Comparison of ENCODE assay signal across 33 cellular contexts in genomic region chr12:52701281-52701680, GRCh38. TPM values are rescaled to one million over a fixed set of nuclear protein-coding genes. Genes with fewer than 3 reads are reported as not detected.
"Had no signal": no experiment of that assay in that cellular context is flagged by ENCODE, and none has a peak within 500 bp of the region (broad histone marks: within the 10 kb centered on the region; RNA-seq: fewer than 3 reads in every experiment).

No MANE protein-coding gene starts in this region.

- H3K9me3 Mint-ChIP-seq: dendritic cell treated with granulocyte-macrophage colony-stimulating factor and Interleukin-4, amounts not matched to agents 40 ng/mL and 50 ng/mL, for 4 days; effector memory CD8-positive, alpha-beta T cell; endodermal cell; memory B cell; mesothelial cell of epicardium had no signal

- H3K4me3 ChIP-seq: colonic mucosa, esophagus squamous epithelium, gastrocnemius medialis, heart right ventricle, left lung, lung, mucosa of descending colon had no signal

- FAIRE-seq: endometrium, islet of Langerhans, keratinocyte had no signal

- H3K36me3 ChIP-seq: colonic mucosa, esophagus squamous epithelium, gastrocnemius medialis, heart right ventricle, left lung had no signal

- H3K4me1 ChIP-seq: colonic mucosa, gastrocnemius medialis, left lung had no signal

- H3K4me3 Mint-ChIP-seq: dendritic cell treated with granulocyte-macrophage colony-stimulating factor and Interleukin-4, amounts not matched to agents 40 ng/mL and 50 ng/mL, for 4 days; effector memory CD8-positive, alpha-beta T cell; endodermal cell; memory B cell; mesothelial cell of epicardium had no signal

- H3K27ac Mint-ChIP-seq: dendritic cell treated with granulocyte-macrophage colony-stimulating factor and Interleukin-4, amounts not matched to agents 40 ng/mL and 50 ng/mL, for 4 days; effector memory CD8-positive, alpha-beta T cell; endodermal cell; memory B cell; mesothelial cell of epicardium had no signal

- H3K27ac ChIP-seq: colonic mucosa, epithelial cell of prostate, esophagus squamous epithelium, gastrocnemius medialis, heart right ventricle, left lung had no signal

- H3K9me3 ChIP-seq: colonic mucosa, esophagus squamous epithelium, gastrocnemius medialis, heart right ventricle, left lung, mucosa of descending colon had no signal

- H3K4me1 Mint-ChIP-seq: memory B cell, mesothelial cell of epicardium had no signal

- H3K27me3 ChIP-seq: colonic mucosa had no signal

- H3K36me3 Mint-ChIP-seq: memory B cell, mesothelial cell of epicardium had no signal

- DNase-seq: colonic mucosa; cortex of kidney; effector CD8-positive, alpha-beta T cell; effector memory CD8-positive, alpha-beta T cell; endodermal cell; erythroblast; esophagus squamous epithelium; foreskin fibroblast; foreskin melanocyte; gastrocnemius medialis; glutamatergic neuron; head of caudate nucleus; heart right ventricle; hippocampal formation; left cardiac atrium; left lung; left ventricle myocardium superior; mammary epithelial cell; mucosa of descending colon had no signal

RNA-seq across cellular contexts. Expression of gene KRT77, which starts 2.0 kb away (rescaled TPM):
- total RNA-seq: colonic mucosa, dermis microvascular lymphatic vessel endothelial cell, endodermal cell, esophagus mucosa, esophagus squamous epithelium, gastrocnemius medialis, glomerular endothelial cell, kidney epithelial cell, left cardiac atrium, left lung, left ventricle myocardium superior, lung, mesenteric fat pad, mesothelial cell of epicardium, mucosa of descending colon, myocyte had no signal
- polyA plus RNA-seq: heart right ventricle, lung, mammary epithelial cell had no signal

RNA-seq across cellular contexts. Expression of gene KRT1, which starts 21.1 kb away (rescaled TPM):
- total RNA-seq: dermis microvascular lymphatic vessel endothelial cell, endodermal cell, gastrocnemius medialis, glomerular endothelial cell, heart right ventricle, kidney epithelial cell, mammary epithelial cell, mesenteric fat pad, mesothelial cell of epicardium, myocyte had no signal
- polyA plus RNA-seq: heart right ventricle, lung, mammary epithelial cell had no signal

RNA-seq across cellular contexts. Expression of gene KRT2, which starts 49.3 kb away (rescaled TPM):
- total RNA-seq: colonic mucosa, dermis microvascular lymphatic vessel endothelial cell, endodermal cell, esophagus mucosa, gastrocnemius medialis, glomerular endothelial cell, heart right ventricle, kidney epithelial cell, left cardiac atrium, left lung, left ventricle myocardium superior, lung, mammary epithelial cell, mesenteric fat pad, mesothelial cell of epicardium, myocyte had no signal
- polyA plus RNA-seq: heart right ventricle, mammary epithelial cell had no signal
